Comparison of ENCODE assay signal across 25 cellular contexts in the genomic region with DNA sequence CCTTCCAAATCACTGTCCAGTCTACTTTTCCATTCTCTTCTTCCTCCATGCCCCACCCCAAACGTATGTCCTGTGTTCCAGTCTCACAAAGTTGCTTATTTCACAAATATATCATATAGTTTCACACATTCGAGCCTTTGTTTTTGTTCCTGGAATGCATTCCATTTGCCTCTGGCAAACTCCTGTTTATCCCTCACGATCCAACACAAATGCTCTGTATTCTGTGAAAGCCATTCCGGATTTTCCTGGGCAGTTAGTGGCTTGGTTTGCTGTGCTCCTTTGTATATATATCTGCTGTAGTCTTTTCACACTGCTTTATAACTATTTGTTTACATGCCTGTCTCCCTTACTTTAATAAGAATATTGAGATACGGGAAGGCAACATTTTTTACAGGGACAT.
"Had no signal": no experiment of that assay in that cellular context is flagged by ENCODE, and none has a peak within 500 bp of the region (broad histone marks: within the 10 kb centered on the region; RNA-seq: fewer than 3 reads in every experiment).

No MANE protein-coding gene starts in this region.

- H3K27me3 ChIP-seq: cardiac muscle cell, right lobe of liver, transverse colon had no signal

- H3K9me3 Mint-ChIP-seq: activated B cell treated with CpG ODN at 0.5 μM for 24 hours; activated naive CD8-positive, alpha-beta T cell treated with anti-CD3 and anti-CD28 coated beads, Interleukin-2, amount 10 ng/mL, durations not matched to agents 7 days and 5 days; activated T-cell treated with anti-CD3 and anti-CD28 coated beads, Interleukin-2, amount 50 U/mL, for 24 hours; stimulated activated naive CD8-positive, alpha-beta T cell treated with anti-CD3 and anti-CD28 coated beads, Interleukin-15, Interleukin-2, amounts not matched to agents 100 ng/mL and 50 ng/mL, for 24 hours had no signal

- H3K4me1 Mint-ChIP-seq: activated B cell treated with CpG ODN at 0.5 μM for 24 hours had no signal

- H3K27ac Mint-ChIP-seq: activated B cell treated with CpG ODN at 0.5 μM for 24 hours; activated CD4-positive, alpha-beta T cell treated with anti-CD3 and anti-CD28 coated beads for 36 hours; activated naive CD8-positive, alpha-beta T cell treated with anti-CD3 and anti-CD28 coated beads, Interleukin-2, amount 10 ng/mL, durations not matched to agents 7 days and 5 days; activated T-cell treated with anti-CD3 and anti-CD28 coated beads, Interleukin-2, amount 50 U/mL, for 24 hours; nephron; stimulated activated naive CD8-positive, alpha-beta T cell treated with anti-CD3 and anti-CD28 coated beads, Interleukin-15, Interleukin-2, amounts not matched to agents 100 ng/mL and 50 ng/mL, for 24 hours had no signal

- H3K27ac ChIP-seq: cardiac muscle cell, epithelial cell of prostate, right lobe of liver, transverse colon had no signal

- DNase-seq: activated B cell treated with CpG ODN at 0.5 μM for 24 hours; activated CD4-positive, alpha-beta T cell treated with anti-CD3 and anti-CD28 coated beads for 36 hours; activated CD4-positive, alpha-beta T cell treated with anti-CD3 and anti-CD28 coated beads, Interleukin-2, amount 50 U/mL, for 4 hours; activated CD8-positive, alpha-beta memory T cell treated with anti-CD3 and anti-CD28 coated beads for 24 hours; activated CD8-positive, alpha-beta memory T cell treated with anti-CD3 and anti-CD28 coated beads, Interleukin-2, amount 50 U/mL, for 4 hours; activated naive CD4-positive, alpha-beta T cell treated with Interleukin-2 at 50 U/mL for 16 hours; activated naive CD8-positive, alpha-beta T cell treated with anti-CD3 and anti-CD28 coated beads, Interleukin-2, amount 10 ng/mL, durations not matched to agents 7 days and 5 days; activated T-cell treated with anti-CD3 and anti-CD28 coated beads, Interleukin-2, amount 50 U/mL, for 24 hours; amygdala; cortex of kidney; glutamatergic neuron; hypothalamus; left ventricle myocardium superior; mammary epithelial cell; midbrain; right lobe of liver; stimulated activated CD4-positive, alpha-beta T cell treated with anti-CD3 and anti-CD28 coated beads, Interleukin-1b, Interleukin-23, amount 100 ng/mL, for 48 hours; T-helper 1 cell; T-helper 9 cell; transverse colon had no signal

- H3K9me3 ChIP-seq: right lobe of liver, transverse colon had no signal

- H3K4me3 ChIP-seq: cardiac muscle cell, right lobe of liver, skin epidermis, transverse colon had no signal

- ATAC-seq: activated CD4-positive, alpha-beta T cell treated with anti-CD3 and anti-CD28 coated beads for 36 hours; left ventricle myocardium superior had no signal

- H3K36me3 ChIP-seq: right lobe of liver had no signal

- H3K4me3 Mint-ChIP-seq: activated B cell treated with CpG ODN at 0.5 μM for 24 hours; activated CD4-positive, alpha-beta T cell treated with anti-CD3 and anti-CD28 coated beads for 36 hours; activated naive CD8-positive, alpha-beta T cell treated with anti-CD3 and anti-CD28 coated beads, Interleukin-2, amount 10 ng/mL, durations not matched to agents 7 days and 5 days; activated T-cell treated with anti-CD3 and anti-CD28 coated beads, Interleukin-2, amount 50 U/mL, for 24 hours; nephron; stimulated activated naive CD8-positive, alpha-beta T cell treated with anti-CD3 and anti-CD28 coated beads, Interleukin-15, Interleukin-2, amounts not matched to agents 100 ng/mL and 50 ng/mL, for 24 hours had no signal

- H3K27me3 Mint-ChIP-seq: activated B cell treated with CpG ODN at 0.5 μM for 24 hours; activated CD4-positive, alpha-beta T cell treated with anti-CD3 and anti-CD28 coated beads for 36 hours; activated naive CD8-positive, alpha-beta T cell treated with anti-CD3 and anti-CD28 coated beads, Interleukin-2, amount 10 ng/mL, durations not matched to agents 7 days and 5 days; activated T-cell treated with anti-CD3 and anti-CD28 coated beads, Interleukin-2, amount 50 U/mL, for 24 hours; stimulated activated naive CD8-positive, alpha-beta T cell treated with anti-CD3 and anti-CD28 coated beads, Interleukin-15, Interleukin-2, amounts not matched to agents 100 ng/mL and 50 ng/mL, for 24 hours had no signal
